ENCODE assay signal across 3 cellular contexts in the genomic region with DNA sequence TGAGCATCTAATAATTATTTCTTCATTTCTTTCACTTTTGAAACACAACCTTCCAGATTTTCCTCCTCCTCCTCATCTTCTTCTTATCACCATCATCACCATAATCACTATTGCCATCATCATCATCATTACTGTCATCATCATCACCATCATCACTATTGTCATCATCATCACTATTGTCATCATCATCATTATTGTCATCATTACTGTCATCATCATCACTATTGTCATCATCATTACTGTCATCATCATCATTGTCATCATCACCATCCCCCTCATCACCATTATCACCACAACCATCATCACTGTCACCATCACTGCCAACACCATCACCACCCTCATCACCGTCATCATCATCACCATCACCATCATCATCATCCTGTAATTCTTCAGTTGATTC.
TF ChIP-seq lines count a peak whose summit lies in the region.

No MANE protein-coding gene starts in this region.

TF ChIP-seq in HepG2, 621 proteins besides CTCF, POLR2A, EP300 and RAD21 (continued from another document):
- TF ChIP-seq CREB1 (IDR thresholded peaks at IDR 0.05) (peak; percentile 99), CREB1 (CRISPR knock-in tag; IDR thresholded peaks at IDR 0.05) (no peak), HIC2 (CRISPR knock-in tag; IDR thresholded peaks at IDR 0.05; ENCODE audit: low read depth) (no peak), MAFK (conservative IDR thresholded peaks at IDR 0.05 in 1 of 2, IDR thresholded peaks at IDR 0.05 in 1 of 2; ENCODE audit: low read length in 2 of 2) (peak in 1 of 2 experiments; percentile 21; a peak in 1 of 4 replicates), MAFF (IDR thresholded peaks at IDR 0.05; ENCODE audit: low read depth, low read length) (peak; percentile 39; the same call in 1 of the 2 replicates), ADNP (CRISPR knock-in tag; IDR thresholded peaks at IDR 0.05) (no peak)
- TF ChIP-seq, protein P1, sequence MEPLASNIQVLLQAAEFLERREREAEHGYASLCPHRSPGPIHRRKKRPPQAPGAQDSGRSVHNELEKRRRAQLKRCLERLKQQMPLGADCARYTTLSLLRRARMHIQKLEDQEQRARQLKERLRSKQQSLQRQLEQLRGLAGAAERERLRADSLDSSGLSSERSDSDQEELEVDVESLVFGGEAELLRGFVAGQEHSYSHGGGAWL (CRISPR knock-in tag; IDR thresholded peaks at IDR 0.05) = no peak
TF ChIP-seq in HepG2: peak in this region for 4.

TF ChIP-seq in K562, 482 proteins besides CTCF, POLR2A, EP300 and RAD21 (continued from another document):
- TF ChIP-seq, protein P2, sequence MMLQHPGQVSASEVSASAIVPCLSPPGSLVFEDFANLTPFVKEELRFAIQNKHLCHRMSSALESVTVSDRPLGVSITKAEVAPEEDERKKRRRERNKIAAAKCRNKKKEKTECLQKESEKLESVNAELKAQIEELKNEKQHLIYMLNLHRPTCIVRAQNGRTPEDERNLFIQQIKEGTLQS (IDR thresholded peaks at IDR 0.05) = peak; percentile 28; the same call in 1 of the 2 replicates
- TF ChIP-seq, protein P2 (CRISPR knock-in tag; conservative IDR thresholded peaks at IDR 0.05) = no peak
- no peak for TF ChIP-seq ZNF408 (CRISPR knock-in tag; IDR thresholded peaks at IDR 0.05; ENCODE audit: low read depth)
- no peak for TF ChIP-seq ATF1 (CRISPR knock-in tag; IDR thresholded peaks at IDR 0.05)
- TF ChIP-seq ATF1 (tag; IDR thresholded peaks at IDR 0.05) = peak; percentile 66
TF ChIP-seq in K562: peak in this region for 3.

TF ChIP-seq in SK-N-SH, 30 proteins besides CTCF, POLR2A, EP300 and RAD21 (continued from another document):
- no peak for TF ChIP-seq USF1 (IDR thresholded peaks at IDR 0.05; ENCODE audit: borderline replicate concordance, low read depth)
- TF ChIP-seq, protein P3, sequence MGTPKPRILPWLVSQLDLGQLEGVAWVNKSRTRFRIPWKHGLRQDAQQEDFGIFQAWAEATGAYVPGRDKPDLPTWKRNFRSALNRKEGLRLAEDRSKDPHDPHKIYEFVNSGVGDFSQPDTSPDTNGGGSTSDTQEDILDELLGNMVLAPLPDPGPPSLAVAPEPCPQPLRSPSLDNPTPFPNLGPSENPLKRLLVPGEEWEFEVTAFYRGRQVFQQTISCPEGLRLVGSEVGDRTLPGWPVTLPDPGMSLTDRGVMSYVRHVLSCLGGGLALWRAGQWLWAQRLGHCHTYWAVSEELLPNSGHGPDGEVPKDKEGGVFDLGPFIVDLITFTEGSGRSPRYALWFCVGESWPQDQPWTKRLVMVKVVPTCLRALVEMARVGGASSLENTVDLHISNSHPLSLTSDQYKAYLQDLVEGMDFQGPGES (IDR thresholded peaks at IDR 0.05; ENCODE audit: low read depth, low read length) = no peak
- TF ChIP-seq FOXJ3 (CRISPR knock-in tag; IDR thresholded peaks at IDR 0.05) = no peak
- no peak for TF ChIP-seq RCOR1 (IDR thresholded peaks at IDR 0.05; ENCODE audit: low read length)
- no peak for TF ChIP-seq RFX5 (IDR thresholded peaks at IDR 0.05; ENCODE audit: low read length)
- TF ChIP-seq MXI1 (IDR thresholded peaks at IDR 0.05; ENCODE audit: low read depth, low read length) = no peak
- TF ChIP-seq ELF1 (IDR thresholded peaks at IDR 0.05) = no peak
- no peak for TF ChIP-seq JUND (IDR thresholded peaks at IDR 0.05)
- TF ChIP-seq MAX (IDR thresholded peaks at IDR 0.05; ENCODE audit: low read depth) = no peak
- no peak for TF ChIP-seq GATA2 (CRISPR knock-in tag; IDR thresholded peaks at IDR 0.05)
- TF ChIP-seq NFIC (IDR thresholded peaks at IDR 0.05; ENCODE audit: borderline replicate concordance) = no peak
- TF ChIP-seq SIN3A (IDR thresholded peaks at IDR 0.05; ENCODE audit: borderline replicate concordance, low read depth, low read length) = no peak
- TF ChIP-seq TAF1 (IDR thresholded peaks at IDR 0.05; ENCODE audit: borderline replicate concordance, low read depth, low read length) = no peak
- TF ChIP-seq, protein P4, sequence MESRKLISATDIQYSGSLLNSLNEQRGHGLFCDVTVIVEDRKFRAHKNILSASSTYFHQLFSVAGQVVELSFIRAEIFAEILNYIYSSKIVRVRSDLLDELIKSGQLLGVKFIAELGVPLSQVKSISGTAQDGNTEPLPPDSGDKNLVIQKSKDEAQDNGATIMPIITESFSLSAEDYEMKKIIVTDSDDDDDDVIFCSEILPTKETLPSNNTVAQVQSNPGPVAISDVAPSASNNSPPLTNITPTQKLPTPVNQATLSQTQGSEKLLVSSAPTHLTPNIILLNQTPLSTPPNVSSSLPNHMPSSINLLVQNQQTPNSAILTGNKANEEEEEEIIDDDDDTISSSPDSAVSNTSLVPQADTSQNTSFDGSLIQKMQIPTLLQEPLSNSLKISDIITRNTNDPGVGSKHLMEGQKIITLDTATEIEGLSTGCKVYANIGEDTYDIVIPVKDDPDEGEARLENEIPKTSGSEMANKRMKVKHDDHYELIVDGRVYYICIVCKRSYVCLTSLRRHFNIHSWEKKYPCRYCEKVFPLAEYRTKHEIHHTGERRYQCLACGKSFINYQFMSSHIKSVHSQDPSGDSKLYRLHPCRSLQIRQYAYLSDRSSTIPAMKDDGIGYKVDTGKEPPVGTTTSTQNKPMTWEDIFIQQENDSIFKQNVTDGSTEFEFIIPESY (IDR thresholded peaks at IDR 0.05; ENCODE audit: borderline replicate concordance, low read depth) = no peak
